ENCODE assay signal across 1 cellular context in the genomic region with DNA sequence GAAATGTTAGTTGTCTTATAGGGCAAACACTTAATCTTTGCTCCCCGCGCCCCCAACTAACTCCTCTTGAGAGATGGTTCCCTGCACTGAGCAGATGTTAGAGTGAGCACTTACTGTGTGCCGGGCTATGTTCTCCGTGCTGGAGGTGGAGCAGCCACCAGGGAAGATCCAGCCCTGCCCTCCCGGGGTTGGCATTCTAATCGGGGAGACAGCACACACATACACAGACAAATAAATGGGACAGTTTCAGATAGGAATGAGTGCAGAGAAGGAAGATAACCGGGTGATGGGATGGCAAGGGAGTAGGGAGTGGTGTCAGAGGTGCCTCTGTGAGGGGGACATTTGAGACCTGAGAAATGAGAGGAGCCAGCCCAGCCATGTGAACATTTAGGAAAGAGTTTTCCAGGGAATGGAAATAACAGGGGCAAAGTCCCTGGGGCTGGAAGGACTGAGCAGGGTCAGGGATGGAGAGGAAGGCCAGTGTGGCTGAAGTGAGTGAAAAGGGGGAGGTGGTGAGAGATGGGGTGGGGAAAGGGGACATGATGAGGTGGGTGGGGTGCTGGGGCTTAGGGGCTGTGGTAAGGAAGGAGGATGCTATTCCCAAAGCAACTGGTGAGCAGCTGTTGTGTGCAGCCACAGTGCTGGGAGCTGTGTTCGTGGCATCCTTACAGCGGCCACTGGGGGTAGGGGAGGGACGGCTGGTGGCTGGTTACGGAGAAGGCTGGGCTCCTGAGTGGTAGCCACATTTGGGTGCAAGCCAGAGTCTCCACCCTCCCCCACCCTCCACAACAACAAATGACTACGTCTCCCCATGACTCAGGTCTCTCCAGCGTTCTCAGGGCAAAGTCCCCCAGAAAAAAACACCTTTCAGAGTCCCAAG.
TF ChIP-seq lines count a peak whose summit lies in the region.

No MANE protein-coding gene starts in this region.

TF ChIP-seq in HepG2, 621 proteins besides CTCF, POLR2A, EP300 and RAD21 (continued from another document and continues in another):
- TF ChIP-seq NCOA2 (CRISPR knock-in tag; IDR thresholded peaks at IDR 0.05) (no peak), JUN (CRISPR knock-in tag; IDR thresholded peaks at IDR 0.05) (peak; percentile 37; the same call in 1 of the 2 replicates), KAT7 (CRISPR knock-in tag; IDR thresholded peaks at IDR 0.05; ENCODE audit: borderline replicate concordance) (no peak), ZBTB8A (CRISPR knock-in tag; IDR thresholded peaks at IDR 0.05; ENCODE audit: borderline replicate concordance, low read depth) (no peak), ZNF12 (CRISPR knock-in tag; IDR thresholded peaks at IDR 0.05) (no peak), TEAD2 (CRISPR knock-in tag; IDR thresholded peaks at IDR 0.05) (no peak), CC2D1A (CRISPR knock-in tag; IDR thresholded peaks at IDR 0.05) (no peak), ZNF713 (CRISPR knock-in tag; IDR thresholded peaks at IDR 0.05) (no peak), MIXL1 (CRISPR knock-in tag; IDR thresholded peaks at IDR 0.05) (no peak), TP53 (CRISPR knock-in tag; conservative IDR thresholded peaks at IDR 0.05) (no peak), NFKB2 (CRISPR knock-in tag; IDR thresholded peaks at IDR 0.05; ENCODE audit: borderline replicate concordance) (no peak), MAFG (CRISPR knock-in tag; IDR thresholded peaks at IDR 0.05) (no peak), PITX1 (CRISPR knock-in tag; IDR thresholded peaks at IDR 0.05) (no peak), NFYC (CRISPR knock-in tag; IDR thresholded peaks at IDR 0.05) (no peak), ZNF572 (CRISPR knock-in tag; IDR thresholded peaks at IDR 0.05) (no peak), MIER2 (CRISPR knock-in tag; IDR thresholded peaks at IDR 0.05) (no peak), SMARCC2 (IDR thresholded peaks at IDR 0.05) (no peak), AHR (CRISPR knock-in tag; IDR thresholded peaks at IDR 0.05) (no peak), ZFAT (CRISPR knock-in tag; conservative IDR thresholded peaks at IDR 0.05) (no peak), MYNN (CRISPR knock-in tag; IDR thresholded peaks at IDR 0.05; ENCODE audit: low read depth) (no peak), ZNF660 (CRISPR knock-in tag; IDR thresholded peaks at IDR 0.05; ENCODE audit: borderline replicate concordance, low read depth) (no peak), NAIF1 (CRISPR knock-in tag; IDR thresholded peaks at IDR 0.05; ENCODE audit: borderline replicate concordance) (no peak), NCOA1 (CRISPR knock-in tag; IDR thresholded peaks at IDR 0.05) (no peak), IKZF4 (CRISPR knock-in tag; IDR thresholded peaks at IDR 0.05; ENCODE audit: borderline replicate concordance, low read depth, not compliant biosample characterization) (no peak), MED13 (CRISPR knock-in tag; IDR thresholded peaks at IDR 0.05) (no peak), ZNF292 (CRISPR knock-in tag; IDR thresholded peaks at IDR 0.05; ENCODE audit: borderline replicate concordance, low read depth) (no peak), ZNF550 (CRISPR knock-in tag; IDR thresholded peaks at IDR 0.05; ENCODE audit: borderline replicate concordance) (no peak), ZNF331 (CRISPR knock-in tag; IDR thresholded peaks at IDR 0.05) (no peak), ZNF460 (CRISPR knock-in tag; IDR thresholded peaks at IDR 0.05; ENCODE audit: borderline replicate concordance) (no peak), CREB1 (IDR thresholded peaks at IDR 0.05) (peak; percentile 15; the same call in 1 of the 2 replicates), CREB1 (CRISPR knock-in tag; IDR thresholded peaks at IDR 0.05) (no peak), REPIN1 (CRISPR knock-in tag; IDR thresholded peaks at IDR 0.05; ENCODE audit: borderline replicate concordance, low read depth) (no peak), RFX5 (IDR thresholded peaks at IDR 0.05; ENCODE audit: low read depth, low read length) (peak; percentile 41; the same call in 1 of the 2 replicates), EHMT2 (IDR thresholded peaks at IDR 0.05; ENCODE audit: borderline replicate concordance, low read depth, low read length) (no peak), ZNF547 (CRISPR knock-in tag; IDR thresholded peaks at IDR 0.05) (no peak), ZNF33B (CRISPR knock-in tag; IDR thresholded peaks at IDR 0.05) (no peak)
- TF ChIP-seq, protein P1, sequence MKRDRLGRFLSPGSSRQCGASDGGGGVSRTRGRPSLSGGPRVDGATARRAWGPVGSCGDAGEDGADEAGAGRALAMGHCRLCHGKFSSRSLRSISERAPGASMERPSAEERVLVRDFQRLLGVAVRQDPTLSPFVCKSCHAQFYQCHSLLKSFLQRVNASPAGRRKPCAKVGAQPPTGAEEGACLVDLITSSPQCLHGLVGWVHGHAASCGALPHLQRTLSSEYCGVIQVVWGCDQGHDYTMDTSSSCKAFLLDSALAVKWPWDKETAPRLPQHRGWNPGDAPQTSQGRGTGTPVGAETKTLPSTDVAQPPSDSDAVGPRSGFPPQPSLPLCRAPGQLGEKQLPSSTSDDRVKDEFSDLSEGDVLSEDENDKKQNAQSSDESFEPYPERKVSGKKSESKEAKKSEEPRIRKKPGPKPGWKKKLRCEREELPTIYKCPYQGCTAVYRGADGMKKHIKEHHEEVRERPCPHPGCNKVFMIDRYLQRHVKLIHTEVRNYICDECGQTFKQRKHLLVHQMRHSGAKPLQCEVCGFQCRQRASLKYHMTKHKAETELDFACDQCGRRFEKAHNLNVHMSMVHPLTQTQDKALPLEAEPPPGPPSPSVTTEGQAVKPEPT (CRISPR knock-in tag; IDR thresholded peaks at IDR 0.05; ENCODE audit: low read depth) = no peak
- TF ChIP-seq, protein P2, sequence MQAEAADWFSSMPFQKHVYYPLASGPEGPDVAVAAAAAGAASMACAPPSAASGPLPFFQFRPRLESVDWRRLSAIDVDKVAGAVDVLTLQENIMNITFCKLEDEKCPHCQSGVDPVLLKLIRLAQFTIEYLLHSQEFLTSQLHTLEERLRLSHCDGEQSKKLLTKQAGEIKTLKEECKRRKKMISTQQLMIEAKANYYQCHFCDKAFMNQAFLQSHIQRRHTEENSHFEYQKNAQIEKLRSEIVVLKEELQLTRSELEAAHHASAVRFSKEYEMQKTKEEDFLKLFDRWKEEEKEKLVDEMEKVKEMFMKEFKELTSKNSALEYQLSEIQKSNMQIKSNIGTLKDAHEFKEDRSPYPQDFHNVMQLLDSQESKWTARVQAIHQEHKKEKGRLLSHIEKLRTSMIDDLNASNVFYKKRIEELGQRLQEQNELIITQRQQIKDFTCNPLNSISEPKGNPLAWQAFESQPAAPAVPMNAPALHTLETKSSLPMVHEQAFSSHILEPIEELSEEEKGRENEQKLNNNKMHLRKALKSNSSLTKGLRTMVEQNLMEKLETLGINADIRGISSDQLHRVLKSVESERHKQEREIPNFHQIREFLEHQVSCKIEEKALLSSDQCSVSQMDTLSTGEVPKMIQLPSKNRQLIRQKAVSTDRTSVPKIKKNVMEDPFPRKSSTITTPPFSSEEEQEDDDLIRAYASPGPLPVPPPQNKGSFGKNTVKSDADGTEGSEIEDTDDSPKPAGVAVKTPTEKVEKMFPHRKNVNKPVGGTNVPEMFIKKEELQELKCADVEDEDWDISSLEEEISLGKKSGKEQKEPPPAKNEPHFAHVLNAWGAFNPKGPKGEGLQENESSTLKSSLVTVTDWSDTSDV (CRISPR knock-in tag; IDR thresholded peaks at IDR 0.05) = no peak
- TF ChIP-seq, protein P3, sequence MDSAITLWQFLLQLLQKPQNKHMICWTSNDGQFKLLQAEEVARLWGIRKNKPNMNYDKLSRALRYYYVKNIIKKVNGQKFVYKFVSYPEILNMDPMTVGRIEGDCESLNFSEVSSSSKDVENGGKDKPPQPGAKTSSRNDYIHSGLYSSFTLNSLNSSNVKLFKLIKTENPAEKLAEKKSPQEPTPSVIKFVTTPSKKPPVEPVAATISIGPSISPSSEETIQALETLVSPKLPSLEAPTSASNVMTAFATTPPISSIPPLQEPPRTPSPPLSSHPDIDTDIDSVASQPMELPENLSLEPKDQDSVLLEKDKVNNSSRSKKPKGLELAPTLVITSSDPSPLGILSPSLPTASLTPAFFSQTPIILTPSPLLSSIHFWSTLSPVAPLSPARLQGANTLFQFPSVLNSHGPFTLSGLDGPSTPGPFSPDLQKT (CRISPR knock-in tag; IDR thresholded peaks at IDR 0.05; ENCODE audit: borderline replicate concordance) = no peak
- TF ChIP-seq, protein P4, sequence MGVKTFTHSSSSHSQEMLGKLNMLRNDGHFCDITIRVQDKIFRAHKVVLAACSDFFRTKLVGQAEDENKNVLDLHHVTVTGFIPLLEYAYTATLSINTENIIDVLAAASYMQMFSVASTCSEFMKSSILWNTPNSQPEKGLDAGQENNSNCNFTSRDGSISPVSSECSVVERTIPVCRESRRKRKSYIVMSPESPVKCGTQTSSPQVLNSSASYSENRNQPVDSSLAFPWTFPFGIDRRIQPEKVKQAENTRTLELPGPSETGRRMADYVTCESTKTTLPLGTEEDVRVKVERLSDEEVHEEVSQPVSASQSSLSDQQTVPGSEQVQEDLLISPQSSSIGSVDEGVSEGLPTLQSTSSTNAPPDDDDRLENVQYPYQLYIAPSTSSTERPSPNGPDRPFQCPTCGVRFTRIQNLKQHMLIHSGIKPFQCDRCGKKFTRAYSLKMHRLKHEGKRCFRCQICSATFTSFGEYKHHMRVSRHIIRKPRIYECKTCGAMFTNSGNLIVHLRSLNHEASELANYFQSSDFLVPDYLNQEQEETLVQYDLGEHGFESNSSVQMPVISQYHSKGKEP (CRISPR knock-in tag; IDR thresholded peaks at IDR 0.05) = no peak
- TF ChIP-seq, protein P5, sequence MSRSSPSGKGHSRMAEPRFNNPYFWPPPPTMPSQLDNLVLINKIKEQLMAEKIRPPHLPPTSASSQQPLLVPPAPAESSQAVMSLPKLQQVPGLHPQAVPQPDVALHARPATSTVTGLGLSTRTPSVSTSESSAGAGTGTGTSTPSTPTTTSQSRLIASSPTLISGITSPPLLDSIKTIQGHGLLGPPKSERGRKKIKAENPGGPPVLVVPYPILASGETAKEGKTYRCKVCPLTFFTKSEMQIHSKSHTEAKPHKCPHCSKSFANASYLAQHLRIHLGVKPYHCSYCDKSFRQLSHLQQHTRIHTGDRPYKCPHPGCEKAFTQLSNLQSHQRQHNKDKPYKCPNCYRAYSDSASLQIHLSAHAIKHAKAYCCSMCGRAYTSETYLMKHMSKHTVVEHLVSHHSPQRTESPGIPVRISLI (CRISPR knock-in tag; IDR thresholded peaks at IDR 0.05; ENCODE audit: borderline replicate concordance) = peak; percentile 87
- TF ChIP-seq, protein P6, sequence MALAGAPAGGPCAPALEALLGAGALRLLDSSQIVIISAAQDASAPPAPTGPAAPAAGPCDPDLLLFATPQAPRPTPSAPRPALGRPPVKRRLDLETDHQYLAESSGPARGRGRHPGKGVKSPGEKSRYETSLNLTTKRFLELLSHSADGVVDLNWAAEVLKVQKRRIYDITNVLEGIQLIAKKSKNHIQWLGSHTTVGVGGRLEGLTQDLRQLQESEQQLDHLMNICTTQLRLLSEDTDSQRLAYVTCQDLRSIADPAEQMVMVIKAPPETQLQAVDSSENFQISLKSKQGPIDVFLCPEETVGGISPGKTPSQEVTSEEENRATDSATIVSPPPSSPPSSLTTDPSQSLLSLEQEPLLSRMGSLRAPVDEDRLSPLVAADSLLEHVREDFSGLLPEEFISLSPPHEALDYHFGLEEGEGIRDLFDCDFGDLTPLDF (CRISPR knock-in tag; IDR thresholded peaks at IDR 0.05) = no peak
- TF ChIP-seq, protein P7, sequence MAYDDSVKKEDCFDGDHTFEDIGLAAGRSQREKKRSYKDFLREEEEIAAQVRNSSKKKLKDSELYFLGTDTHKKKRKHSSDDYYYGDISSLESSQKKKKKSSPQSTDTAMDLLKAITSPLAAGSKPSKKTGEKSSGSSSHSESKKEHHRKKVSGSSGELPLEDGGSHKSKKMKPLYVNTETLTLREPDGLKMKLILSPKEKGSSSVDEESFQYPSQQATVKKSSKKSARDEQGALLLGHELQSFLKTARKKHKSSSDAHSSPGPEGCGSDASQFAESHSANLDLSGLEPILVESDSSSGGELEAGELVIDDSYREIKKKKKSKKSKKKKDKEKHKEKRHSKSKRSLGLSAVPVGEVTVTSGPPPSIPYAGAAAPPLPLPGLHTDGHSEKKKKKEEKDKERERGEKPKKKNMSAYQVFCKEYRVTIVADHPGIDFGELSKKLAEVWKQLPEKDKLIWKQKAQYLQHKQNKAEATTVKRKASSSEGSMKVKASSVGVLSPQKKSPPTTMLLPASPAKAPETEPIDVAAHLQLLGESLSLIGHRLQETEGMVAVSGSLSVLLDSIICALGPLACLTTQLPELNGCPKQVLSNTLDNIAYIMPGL (CRISPR knock-in tag; IDR thresholded peaks at IDR 0.05; ENCODE audit: borderline replicate concordance in 1 of 2, low read depth in 1 of 2) = 0 out of 4 replicates have a peak, but pooled peaks of 1 of the 2 experiments have one; percentile 20
- TF ChIP-seq, protein P8, sequence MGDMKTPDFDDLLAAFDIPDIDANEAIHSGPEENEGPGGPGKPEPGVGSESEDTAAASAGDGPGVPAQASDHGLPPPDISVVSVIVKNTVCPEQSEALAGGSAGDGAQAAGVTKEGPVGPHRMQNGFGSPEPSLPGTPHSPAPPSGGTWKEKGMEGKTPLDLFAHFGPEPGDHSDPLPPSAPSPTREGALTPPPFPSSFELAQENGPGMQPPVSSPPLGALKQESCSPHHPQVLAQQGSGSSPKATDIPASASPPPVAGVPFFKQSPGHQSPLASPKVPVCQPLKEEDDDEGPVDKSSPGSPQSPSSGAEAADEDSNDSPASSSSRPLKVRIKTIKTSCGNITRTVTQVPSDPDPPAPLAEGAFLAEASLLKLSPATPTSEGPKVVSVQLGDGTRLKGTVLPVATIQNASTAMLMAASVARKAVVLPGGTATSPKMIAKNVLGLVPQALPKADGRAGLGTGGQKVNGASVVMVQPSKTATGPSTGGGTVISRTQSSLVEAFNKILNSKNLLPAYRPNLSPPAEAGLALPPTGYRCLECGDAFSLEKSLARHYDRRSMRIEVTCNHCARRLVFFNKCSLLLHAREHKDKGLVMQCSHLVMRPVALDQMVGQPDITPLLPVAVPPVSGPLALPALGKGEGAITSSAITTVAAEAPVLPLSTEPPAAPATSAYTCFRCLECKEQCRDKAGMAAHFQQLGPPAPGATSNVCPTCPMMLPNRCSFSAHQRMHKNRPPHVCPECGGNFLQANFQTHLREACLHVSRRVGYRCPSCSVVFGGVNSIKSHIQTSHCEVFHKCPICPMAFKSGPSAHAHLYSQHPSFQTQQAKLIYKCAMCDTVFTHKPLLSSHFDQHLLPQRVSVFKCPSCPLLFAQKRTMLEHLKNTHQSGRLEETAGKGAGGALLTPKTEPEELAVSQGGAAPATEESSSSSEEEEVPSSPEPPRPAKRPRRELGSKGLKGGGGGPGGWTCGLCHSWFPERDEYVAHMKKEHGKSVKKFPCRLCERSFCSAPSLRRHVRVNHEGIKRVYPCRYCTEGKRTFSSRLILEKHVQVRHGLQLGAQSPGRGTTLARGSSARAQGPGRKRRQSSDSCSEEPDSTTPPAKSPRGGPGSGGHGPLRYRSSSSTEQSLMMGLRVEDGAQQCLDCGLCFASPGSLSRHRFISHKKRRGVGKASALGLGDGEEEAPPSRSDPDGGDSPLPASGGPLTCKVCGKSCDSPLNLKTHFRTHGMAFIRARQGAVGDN (CRISPR knock-in tag; IDR thresholded peaks at IDR 0.05) = no peak
- TF ChIP-seq, protein P9, sequence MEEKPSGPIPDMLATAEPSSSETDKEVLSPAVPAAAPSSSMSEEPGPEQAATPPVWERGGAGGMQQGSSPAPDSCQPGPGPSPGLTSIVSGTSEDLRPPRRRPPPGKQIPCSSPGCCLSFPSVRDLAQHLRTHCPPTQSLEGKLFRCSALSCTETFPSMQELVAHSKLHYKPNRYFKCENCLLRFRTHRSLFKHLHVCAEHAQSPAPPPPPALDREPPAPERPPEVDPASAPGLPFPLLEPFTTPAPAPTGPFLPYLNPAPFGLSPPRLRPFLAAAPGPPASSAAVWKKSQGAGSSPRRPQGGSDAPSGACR (CRISPR knock-in tag; IDR thresholded peaks at IDR 0.05) = 0 out of 2 replicates have a peak, but pooled peaks have one; percentile 33
